17 cellular contexts compared by ENCODE assay signal in the genomic region with DNA sequence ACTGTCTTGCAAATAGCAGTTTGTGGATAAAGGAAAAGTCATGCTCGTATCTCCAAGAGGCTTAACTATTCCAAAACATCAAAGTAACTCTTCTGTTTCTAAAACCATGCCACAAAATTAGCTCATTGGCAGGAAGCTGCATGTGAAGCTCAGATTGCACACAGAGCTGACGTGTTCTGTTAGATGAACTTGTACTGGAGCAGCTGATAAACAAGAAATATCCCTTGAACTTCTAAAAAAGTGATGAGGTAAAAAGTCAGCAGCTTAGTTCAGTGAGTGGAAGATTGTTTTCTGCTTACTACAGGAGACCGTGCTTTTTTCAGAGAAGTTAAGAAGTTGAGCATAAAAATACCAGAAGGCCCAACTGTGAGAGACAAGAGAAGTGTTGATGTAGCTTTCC.
DNase-seq lines count a peak whose midpoint lies in the region; ATAC-seq and TF ChIP-seq lines count a peak whose summit lies in the region.
"Had no signal": no experiment of that assay in that cellular context is flagged by ENCODE, and none has a peak within 500 bp of the region (broad histone marks: within the 10 kb centered on the region; RNA-seq: fewer than 3 reads in every experiment).

No MANE protein-coding gene starts in this region.

- H3K23ac ChIP-seq in mesenchymal stem cell (ENCODE audit: low read length in 2 of 2) = no peak overlapping the region

- ATAC-seq in WTC11 (no peak), HG03097 (IDR thresholded peaks at IDR 0.05; ENCODE audit: low FRiP score, unreplicated experiment) (no peak), HG02981 (IDR thresholded peaks at IDR 0.05; ENCODE audit: unreplicated experiment) (no peak)
- ATAC-seq: activated CD4-positive, CD25-positive, alpha-beta regulatory T cell treated with anti-CD3 and anti-CD28 coated beads, Interleukin-2, amount 50 U/mL, for 24 hours; body of pancreas; foreskin keratinocyte; left lobe of liver had no signal

- no peak for TF ChIP-seq CTCF in AG10803 (conservative IDR thresholded peaks at IDR 0.05; ENCODE audit: low read length)
- TF ChIP-seq CTCF in choroid plexus epithelial cell (conservative IDR thresholded peaks at IDR 0.05; ENCODE audit: low read depth, low read length) = no peak
- TF ChIP-seq CTCF in WTC11 (IDR thresholded peaks at IDR 0.05) = no peak

- peaks cover 14% of the 10 kb centered on the region for H3K4me1 Mint-ChIP-seq in WTC11

- H3K27me3 Mint-ChIP-seq in WTC11 (ENCODE audit: low read depth) = peaks cover 14% of the 10 kb centered on the region

- H3K27ac Mint-ChIP-seq in WTC11 = no peak overlapping the region
- H3K27ac Mint-ChIP-seq: IgD-negative memory B cell had no signal

- 76% methylated on average over 3 of the region's 3 CpGs for WGBS in mesenchymal stem cell

- H2AFZ ChIP-seq in mesenchymal stem cell (ENCODE audit: low read depth, low read length) = no peak overlapping the region

- H4K8ac ChIP-seq in mesenchymal stem cell (ENCODE audit: low read length) = no peak overlapping the region

- no peak overlapping the region for H2BK12ac ChIP-seq in mesenchymal stem cell (ENCODE audit: low read length in 2 of 2)

- H3K36me3 Mint-ChIP-seq in WTC11 = no peaks in the 10 kb centered on the region

- H3K27ac ChIP-seq in KOPT-K1 (ENCODE audit: low read depth, low read length, poor library complexity, severe bottlenecking) = peak overlapping the region; percentile 36
- no peak overlapping the region for H3K27ac ChIP-seq in mesenchymal stem cell (ENCODE audit: low read length, poor library complexity, severe bottlenecking)
- H3K27ac ChIP-seq: body of pancreas, foreskin keratinocyte, thoracic aorta had no signal

- no peaks in the 10 kb centered on the region for H3K9me3 ChIP-seq in KOPT-K1 (ENCODE audit: insufficient read depth, low read length, poor library complexity, severe bottlenecking)
- H3K9me3 ChIP-seq in mesenchymal stem cell (ENCODE audit: control insufficient read depth, low read length) = no peaks in the 10 kb centered on the region
- H3K9me3 ChIP-seq: body of pancreas, thoracic aorta had no signal

- no peak overlapping the region for H2BK15ac ChIP-seq in mesenchymal stem cell (ENCODE audit: low read depth, poor library complexity, severe bottlenecking)

- no peak overlapping the region for H3K4me3 Mint-ChIP-seq in WTC11
- H3K4me3 Mint-ChIP-seq: IgD-negative memory B cell had no signal

- H3K36me3 ChIP-seq in KOPT-K1 (ENCODE audit: insufficient read depth, low read length) = no peaks in the 10 kb centered on the region
- H3K36me3 ChIP-seq in mesenchymal stem cell (ENCODE audit: control insufficient read depth in 1 of 2, insufficient read depth in 2 of 2, low read depth in 1 of 2, low read length in 2 of 2) = no peaks in the 10 kb centered on the region
- H3K36me3 ChIP-seq: thoracic aorta had no signal

- H3K4me3 ChIP-seq in AG10803 (ENCODE audit: low read length) = no peak overlapping the region
- H3K4me3 ChIP-seq in choroid plexus epithelial cell (ENCODE audit: low read depth, low read length) = no peak overlapping the region
- H3K4me3 ChIP-seq in mesenchymal stem cell (ENCODE audit: insufficient read depth in 1 of 2, low read depth in 1 of 2, low read length in 2 of 2) = no peak overlapping the region
- H3K4me3 ChIP-seq: body of pancreas, thoracic aorta had no signal

- no peaks in the 10 kb centered on the region for H3K9me3 Mint-ChIP-seq in WTC11
- H3K9me3 Mint-ChIP-seq: IgD-negative memory B cell had no signal

- H2AK5ac ChIP-seq in mesenchymal stem cell (ENCODE audit: low read length, severe bottlenecking) = no peak overlapping the region

- no peaks in the 10 kb centered on the region for H3K79me1 ChIP-seq in mesenchymal stem cell (replicated peaks; ENCODE audit: low read length, poor library complexity, severe bottlenecking)

- POLR2A ChIA-PET in WTC11 (lab: Charles Lee) = no interaction called here

- H4K91ac ChIP-seq in mesenchymal stem cell (ENCODE audit: low read length) = no peak overlapping the region

- H3K14ac ChIP-seq in mesenchymal stem cell (ENCODE audit: low read length in 2 of 2) = no peak overlapping the region

- no peak overlapping the region for H3K9ac ChIP-seq in mesenchymal stem cell (ENCODE audit: low read length)

- DNase-seq in AG10803 (ENCODE audit: low read depth) (peak; percentile 47), choroid plexus epithelial cell (ENCODE audit: low read depth) (peak; percentile 93), mesenchymal stem cell (peak; percentile 26), WTC11 (ENCODE audit: low spot score) (no peak), ureter (ENCODE audit: low spot score) (no peak)
- DNase-seq: activated effector memory CD4-positive, alpha-beta T cell treated with Interleukin-2 at 50 U/mL for 16 hours; body of pancreas; foreskin keratinocyte; NCI-H2029; small intestine had no signal

- peaks cover 0 to 7% of the 10 kb centered on the region in 2 experiments for H3K27me3 ChIP-seq in mesenchymal stem cell (ENCODE audit: control insufficient read depth in 1 of 2, insufficient read depth in 1 of 2, low read length in 2 of 2)
- H3K27me3 ChIP-seq: body of pancreas had no signal

- no peak overlapping the region for H2BK5ac ChIP-seq in mesenchymal stem cell (ENCODE audit: low read depth, low read length, poor library complexity, severe bottlenecking)

- H2BK120ac ChIP-seq in mesenchymal stem cell (ENCODE audit: low read depth, low read length) = no peak overlapping the region

- CTCF ChIA-PET in WTC11 (lab: Charles Lee) = interaction anchor here (1.4 kb wide), 1 partner anchor 321 kb away, joined by 3 read pairs; no protein-coding TSS in a partner anchor

- H3K4me2 ChIP-seq in mesenchymal stem cell (ENCODE audit: low read length, poor library complexity, severe bottlenecking) = no peak overlapping the region

- H3K4ac ChIP-seq in mesenchymal stem cell (ENCODE audit: low read depth in 1 of 2, low read length in 2 of 2) = no peak overlapping the region

- H3K18ac ChIP-seq in mesenchymal stem cell (ENCODE audit: low read depth in 1 of 2, low read length in 2 of 2) = no peak overlapping the region

- H3K4me1 ChIP-seq in mesenchymal stem cell (ENCODE audit: control insufficient read depth, insufficient read depth, low read depth, low read length) = peaks cover 10% of the 10 kb centered on the region
- H3K4me1 ChIP-seq: foreskin keratinocyte had no signal

TF ChIP-seq in WTC11, 78 proteins besides CTCF, POLR2A, EP300 and RAD21 (continues in another document):
- TF ChIP-seq MAX (CRISPR knock-in tag; IDR thresholded peaks at IDR 0.05) = no peak
- no peak for TF ChIP-seq ETV6 (CRISPR knock-in tag; IDR thresholded peaks at IDR 0.05)
- TF ChIP-seq ZNF532 (CRISPR knock-in tag; IDR thresholded peaks at IDR 0.05; ENCODE audit: borderline replicate concordance) = no peak

Comparison
In these comparisons a context has a peak if more than half of its experiments do, and no peak if none do; other contexts are left out.
1. DNase-seq: peak in AG10803 (single experiment), choroid plexus epithelial cell (single experiment) and mesenchymal stem cell (single experiment); none in WTC11 (single experiment) and ureter (single experiment).